In the genomic region with DNA sequence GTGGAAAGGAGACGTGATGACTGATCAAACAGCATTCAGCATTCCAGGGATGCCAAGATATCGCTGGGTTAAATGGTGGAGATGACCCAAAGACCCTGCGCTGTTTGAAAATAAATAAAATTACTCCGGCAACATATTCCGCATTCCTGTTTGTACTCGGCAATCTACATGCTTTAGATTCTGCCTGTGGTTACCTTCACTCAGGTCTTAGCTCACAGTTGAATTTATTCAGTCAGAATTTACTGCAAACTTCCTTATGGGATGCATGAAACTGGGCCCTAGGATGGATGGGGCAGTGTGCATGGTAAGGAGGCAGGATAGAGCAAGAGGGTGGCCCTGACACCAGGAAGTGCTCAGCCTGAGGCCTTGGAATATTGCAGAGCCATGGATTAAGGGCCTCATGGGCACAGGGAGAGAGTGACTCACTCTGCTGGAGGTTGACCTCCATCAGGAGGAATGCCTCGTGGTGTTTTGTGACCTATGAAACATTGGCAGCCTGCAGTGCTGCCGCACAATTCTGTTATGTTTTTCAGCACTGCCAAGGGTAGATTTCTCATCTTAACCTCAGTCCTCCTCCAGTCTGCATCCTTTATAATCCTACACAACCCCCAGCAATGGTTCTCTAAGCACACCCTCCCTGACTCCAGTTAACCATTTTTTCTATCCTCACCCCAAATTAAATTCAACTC, we compare ENCODE assay signal across 1 cellular context.
A peak's percentile ranks its signal among the peaks of the same experiment; 100 is the strongest.
TF ChIP-seq lines count a peak whose summit lies in the region.

No MANE protein-coding gene starts in this region.

TF ChIP-seq in A549, 52 proteins besides CTCF, POLR2A, EP300 and RAD21 (continued from another document):
- TF ChIP-seq, protein P1, sequence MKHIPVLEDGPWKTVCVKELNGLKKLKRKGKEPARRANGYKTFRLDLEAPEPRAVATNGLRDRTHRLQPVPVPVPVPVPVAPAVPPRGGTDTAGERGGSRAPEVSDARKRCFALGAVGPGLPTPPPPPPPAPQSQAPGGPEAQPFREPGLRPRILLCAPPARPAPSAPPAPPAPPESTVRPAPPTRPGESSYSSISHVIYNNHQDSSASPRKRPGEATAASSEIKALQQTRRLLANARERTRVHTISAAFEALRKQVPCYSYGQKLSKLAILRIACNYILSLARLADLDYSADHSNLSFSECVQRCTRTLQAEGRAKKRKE (CRISPR knock-in tag; IDR thresholded peaks at IDR 0.05; ENCODE audit: low read depth), result peak; percentile 59; the same call in 1 of the 2 replicates
- TF ChIP-seq ZFP36 (IDR thresholded peaks at IDR 0.05; ENCODE audit: borderline replicate concordance, partially characterized antibody), result no peak
- TF ChIP-seq ESRRA (IDR thresholded peaks at IDR 0.05; ENCODE audit: borderline replicate concordance, low read length), result no peak
- 0 out of 2 replicates have a peak, but pooled peaks have one; percentile 13 for TF ChIP-seq EHF (CRISPR knock-in tag; IDR thresholded peaks at IDR 0.05)
- no peak for TF ChIP-seq MAZ (IDR thresholded peaks at IDR 0.05; ENCODE audit: borderline replicate concordance, low read depth, low read length)
- peak; percentile 82; the same call in 1 of the 2 replicates for TF ChIP-seq GATA3 (IDR thresholded peaks at IDR 0.05; ENCODE audit: borderline replicate concordance)
- TF ChIP-seq, protein P2, sequence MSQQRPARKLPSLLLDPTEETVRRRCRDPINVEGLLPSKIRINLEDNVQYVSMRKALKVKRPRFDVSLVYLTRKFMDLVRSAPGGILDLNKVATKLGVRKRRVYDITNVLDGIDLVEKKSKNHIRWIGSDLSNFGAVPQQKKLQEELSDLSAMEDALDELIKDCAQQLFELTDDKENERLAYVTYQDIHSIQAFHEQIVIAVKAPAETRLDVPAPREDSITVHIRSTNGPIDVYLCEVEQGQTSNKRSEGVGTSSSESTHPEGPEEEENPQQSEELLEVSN (IDR thresholded peaks at IDR 0.05; ENCODE audit: borderline replicate concordance, low read depth), result peak; percentile 68; the same call in 1 of the 2 replicates
- TF ChIP-seq NFE2L2 (conservative IDR thresholded peaks at IDR 0.05; ENCODE audit: low read length), result no peak
- TF ChIP-seq HOXB13 (CRISPR knock-in tag; IDR thresholded peaks at IDR 0.05; ENCODE audit: low read depth), result peak; percentile 70; the same call in 1 of the 2 replicates
- TF ChIP-seq HOXA7 (CRISPR knock-in tag; IDR thresholded peaks at IDR 0.05), result no peak
TF ChIP-seq in A549: peak in this region for 13.
